In genomic region chr3:121175083-121175482, GRCh38 we compare ENCODE assay signal across 20 cellular contexts.
DNase-seq lines count a peak whose midpoint lies in the region; ATAC-seq, FAIRE-seq and TF ChIP-seq lines count a peak whose summit lies in the region.
"Had no signal": no experiment of that assay in that cellular context is flagged by ENCODE, and none has a peak within 500 bp of the region (broad histone marks: within the 10 kb centered on the region; RNA-seq: fewer than 3 reads in every experiment).

No MANE protein-coding gene starts in this region.

- peaks cover 13% of the 10 kb centered on the region for H3K36me3 Mint-ChIP-seq in natural killer cell treated with Interleukin-12 subunit alpha and Interleukin-12 subunit beta and Interleukin-15 and Interleukin-18, amount 100 ng/mL, for 72 hours
- H3K36me3 Mint-ChIP-seq: IgD-negative memory B cell had no signal

- H3K4me1 ChIP-seq in HepG2 (ENCODE audit: insufficient read depth, low read length) = no peaks in the 10 kb centered on the region
- H3K4me1 ChIP-seq in right lobe of liver = no peaks in the 10 kb centered on the region
- H3K4me1 ChIP-seq: HAP-1 had no signal

- no peak for TF ChIP-seq CTCF in HepG2 (CRISPR knock-in tag; IDR thresholded peaks at IDR 0.05)
- no peak for TF ChIP-seq CTCF in right lobe of liver (IDR thresholded peaks at IDR 0.05)

- no peak for TF ChIP-seq EP300 in HepG2 (IDR thresholded peaks at IDR 0.05; ENCODE audit: low read depth in 2 of 2, low read length in 2 of 2)
- TF ChIP-seq EP300 in HepG2 (CRISPR knock-in tag; IDR thresholded peaks at IDR 0.05; ENCODE audit: borderline replicate concordance) = no peak

- POLR2A ChIA-PET in HepG2 (lab: Yijun Ruan, JAX) = no interaction called here

- no peak overlapping the region for H3K4me2 ChIP-seq in HepG2 (ENCODE audit: low read depth, low read length)

- H3K4me3 ChIP-seq in HepG2 (replicated peaks in 1 of 3; ENCODE audit: insufficient read depth in 1 of 3, low read depth in 2 of 3, low read length in 3 of 3) (no peak overlapping the region), right lobe of liver (no peak overlapping the region)
- H3K4me3 ChIP-seq: HAP-1 had no signal

- ATAC-seq in HepG2 (no peak), right lobe of liver (no peak), HG03565 (IDR thresholded peaks at IDR 0.05; ENCODE audit: unreplicated experiment) (no peak)
- no peak for ATAC-seq in natural killer cell treated with Interleukin-12 subunit alpha and Interleukin-12 subunit beta and Interleukin-15 and Interleukin-18, amount 100 ng/mL, for 72 hours

- no peaks in the 10 kb centered on the region for H3K27me3 ChIP-seq in HepG2 (ENCODE audit: control insufficient read depth in 1 of 2, insufficient read depth in 2 of 2, low read length in 2 of 2)
- H3K27me3 ChIP-seq in right lobe of liver = no peaks in the 10 kb centered on the region

- H3K4me1 Mint-ChIP-seq in natural killer cell treated with Interleukin-12 subunit alpha and Interleukin-12 subunit beta and Interleukin-15 and Interleukin-18, amount 100 ng/mL, for 72 hours (ENCODE audit: low read depth in 2 of 2) = no peaks in the 10 kb centered on the region
- H3K4me1 Mint-ChIP-seq: B cell, IgD-negative memory B cell had no signal

- no TSS peak for BruUV-seq in HepG2 (replicated peaks; lab: Mats Ljungman, UMichigan)

- TF ChIP-seq POLR2A in HepG2 (IDR thresholded peaks at IDR 0.05; ENCODE audit: insufficient read depth in 1 of 2, low read depth in 2 of 2, low read length in 2 of 2) = no peak
- TF ChIP-seq POLR2A in right lobe of liver (IDR thresholded peaks at IDR 0.05) = no peak

- in situ Hi-C loops in HepG2 (cut with HindIII; ENCODE audit: extremely low pct_ligation_motif_present, low pct_unique_long_range_greater_than_20kb) = no loop called here

- no peak for DNase-seq in HepG2 (ENCODE audit: low spot score)
- DNase-seq in right lobe of liver = no peak
- peak; percentile 7 for DNase-seq in amniotic epithelial cell (ENCODE audit: low read depth)
- DNase-seq in left kidney (ENCODE audit: low read depth, low spot score) = peak; percentile 2
- DNase-seq in NCI-H1417 (lab: John Stamatoyannopoulos, UW) = no peak
- no peak for DNase-seq in natural killer cell treated with Interleukin-12 subunit alpha and Interleukin-12 subunit beta and Interleukin-15 and Interleukin-18, amount 100 ng/mL, for 72 hours (ENCODE audit: low spot score)
- DNase-seq in T-helper 2 cell = no peak
- DNase-seq: ACHN; C1 segment of cervical spinal cord; CD4-positive, alpha-beta T cell; DMS153; DMS79 treated with DMSO at 0.1 percent for 48 hours; EL had no signal

- no peak for FAIRE-seq in HepG2 (lab: Jason Lieb, UNC)
- FAIRE-seq: G401.6, GM12891, H1 had no signal

- TF ChIP-seq RAD21 in HepG2 (CRISPR knock-in tag; IDR thresholded peaks at IDR 0.05) = no peak

- H3K27ac Mint-ChIP-seq in natural killer cell treated with Interleukin-12 subunit alpha and Interleukin-12 subunit beta and Interleukin-15 and Interleukin-18, amount 100 ng/mL, for 72 hours = no peak overlapping the region
- H3K27ac Mint-ChIP-seq: B cell; CD4-positive, alpha-beta T cell; IgD-negative memory B cell had no signal

- no peak overlapping the region for H3K27ac ChIP-seq in HepG2 (ENCODE audit: extremely low read length, insufficient read depth, low read length)
- H3K27ac ChIP-seq in right lobe of liver = no peak overlapping the region

- peaks cover 19% of the 10 kb centered on the region for H3K9me3 Mint-ChIP-seq in natural killer cell treated with Interleukin-12 subunit alpha and Interleukin-12 subunit beta and Interleukin-15 and Interleukin-18, amount 100 ng/mL, for 72 hours

- no peaks in the 10 kb centered on the region for H3K36me3 ChIP-seq in HepG2 (replicated peaks in 1 of 2; ENCODE audit: control insufficient read depth in 1 of 2, insufficient read depth in 2 of 2, low read length in 2 of 2)
- H3K36me3 ChIP-seq in right lobe of liver = no peaks in the 10 kb centered on the region
- H3K36me3 ChIP-seq: HAP-1 had no signal

- no peaks in the 10 kb centered on the region for H4K20me1 ChIP-seq in HepG2 (ENCODE audit: insufficient read depth, low read length)

- no peaks in the 10 kb centered on the region for H3K79me2 ChIP-seq in HepG2 (ENCODE audit: insufficient read depth, low read length)

- CTCF ChIA-PET in HepG2 (lab: Yijun Ruan, JAX; ENCODE audit: low intra/inter-chr PET ratio, low total read pairs) = no interaction called here

- intact Hi-C loops in HepG2 (cut with micrococcal nuclease; ENCODE audit: unreplicated experiment) = no loop called here
- intact Hi-C loops in right lobe of liver (cut with DNase I) = no loop called here

- no peak overlapping the region for H2AFZ ChIP-seq in HepG2 (ENCODE audit: low read length)

- H3K9me3 ChIP-seq in HepG2 (ENCODE audit: low read length) (no peaks in the 10 kb centered on the region), right lobe of liver (peaks cover 0 to 2% (median 0%) of the 10 kb centered on the region in 4 donors)
- H3K9me3 ChIP-seq: HAP-1 had no signal

- H3K4me3 Mint-ChIP-seq in natural killer cell treated with Interleukin-12 subunit alpha and Interleukin-12 subunit beta and Interleukin-15 and Interleukin-18, amount 100 ng/mL, for 72 hours = no peak overlapping the region
- H3K4me3 Mint-ChIP-seq: B cell; CD4-positive, alpha-beta T cell; IgD-negative memory B cell had no signal

- H3K27me3 Mint-ChIP-seq in natural killer cell treated with Interleukin-12 subunit alpha and Interleukin-12 subunit beta and Interleukin-15 and Interleukin-18, amount 100 ng/mL, for 72 hours = no peaks in the 10 kb centered on the region
- H3K27me3 Mint-ChIP-seq: B cell; CD4-positive, alpha-beta T cell; IgD-negative memory B cell had no signal

- H3K9ac ChIP-seq in HepG2 (ENCODE audit: insufficient read depth, low read depth, low read length) = no peak overlapping the region

TF ChIP-seq in HepG2, 621 proteins besides CTCF, POLR2A, EP300 and RAD21:
- TF ChIP-seq ZNF772 (CRISPR knock-in tag; IDR thresholded peaks at IDR 0.05) = no peak
- no peak for TF ChIP-seq ZSCAN22 (CRISPR knock-in tag; IDR thresholded peaks at IDR 0.05)
- TF ChIP-seq RFX1 (IDR thresholded peaks at IDR 0.05) = peak; percentile 16; the same call in 1 of the 2 replicates

Comparison
In these comparisons a context has a peak if more than half of its experiments do, and no peak if none do; other contexts are left out.
1. DNase-seq: peak in amniotic epithelial cell (single experiment) and left kidney (single experiment); none in HepG2 (single experiment), right lobe of liver (0 of 3), NCI-H1417 (0 of 3), natural killer cell treated with Interleukin-12 subunit alpha and Interleukin-12 subunit beta and Interleukin-15 and Interleukin-18, amount 100 ng/mL, for 72 hours (single experiment) and T-helper 2 cell (0 of 5).